Comparison of ENCODE assay signal across 8 cellular contexts in the genomic region with DNA sequence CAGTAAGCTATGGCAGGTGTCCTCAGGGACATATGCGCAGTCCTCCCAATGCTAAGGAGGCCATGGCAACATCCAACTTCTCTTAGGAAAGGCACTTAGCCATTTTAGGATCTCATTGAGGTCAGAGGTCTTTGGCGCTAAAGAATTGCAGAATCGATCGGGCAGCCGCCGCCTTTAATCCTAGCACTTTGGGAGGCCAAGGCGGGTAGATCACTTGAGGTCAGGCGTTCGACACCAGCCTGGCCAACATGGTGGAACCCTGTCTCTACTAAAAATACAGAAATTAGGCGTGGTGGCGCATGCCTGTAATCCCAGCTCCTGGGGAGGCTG. TPM values are rescaled to one million over a fixed set of nuclear protein-coding genes. Genes with fewer than 3 reads are reported as not detected.
A peak's percentile ranks its signal among the peaks of the same experiment; 100 is the strongest.
DNase-seq lines count a peak whose midpoint lies in the region; ATAC-seq, FAIRE-seq and TF ChIP-seq lines count a peak whose summit lies in the region.

No MANE protein-coding gene starts in this region.

- TF ChIP-seq POLR2A in HepG2 (IDR thresholded peaks at IDR 0.05; ENCODE audit: insufficient read depth in 1 of 2, low read depth in 2 of 2, low read length in 2 of 2) (no peak), suprapubic skin (IDR thresholded peaks at IDR 0.05) (no peak)

- no peak for TF ChIP-seq RAD21 in HepG2 (CRISPR knock-in tag; IDR thresholded peaks at IDR 0.05)

- H3K27ac ChIP-seq in HepG2 (ENCODE audit: extremely low read length, insufficient read depth, low read length) (peak overlapping the region; percentile 89), suprapubic skin (peak overlapping the region; percentile 94), small intestine (ENCODE audit: low read depth in 1 of 2, low read length in 1 of 2) (peak overlapping the region in 1 of 2 donors; percentile 86)

- H3K27me3 ChIP-seq in HepG2 (ENCODE audit: control insufficient read depth in 1 of 2, insufficient read depth in 2 of 2, low read length in 2 of 2) (no peaks in the 10 kb centered on the region; a peak in 1 of 5 replicates), suprapubic skin (no peaks in the 10 kb centered on the region), small intestine (ENCODE audit: control insufficient read depth in 2 of 2, insufficient read depth in 2 of 2, low read length in 2 of 2) (no peaks in the 10 kb centered on the region)

- no peak overlapping the region for H2AFZ ChIP-seq in HepG2 (ENCODE audit: low read length)

- no peaks in the 10 kb centered on the region for H3K9me3 Mint-ChIP-seq in activated naive CD4-positive, alpha-beta T cell treated with anti-CD3 and anti-CD28 coated beads for 36 hours
- no peaks in the 10 kb centered on the region for H3K9me3 Mint-ChIP-seq in activated naive CD8-positive, alpha-beta T cell (ENCODE audit: low read depth)

- no peak for FAIRE-seq in HepG2 (lab: Jason Lieb, UNC)
- no peak for FAIRE-seq in small intestine (lab: Jason Lieb, UNC)

- H3K4me1 ChIP-seq in HepG2 (ENCODE audit: insufficient read depth, low read length) (peaks cover 56% of the 10 kb centered on the region), suprapubic skin (peaks cover 34% of the 10 kb centered on the region), small intestine (ENCODE audit: control insufficient read depth in 2 of 2, insufficient read depth in 1 of 2, low read depth in 1 of 2, low read length in 1 of 2) (peaks cover 0 to 2% of the 10 kb centered on the region in 2 donors)

- H3K9ac ChIP-seq in HepG2 (ENCODE audit: insufficient read depth, low read depth, low read length): peak overlapping the region; percentile 82

- peaks cover 24% of the 10 kb centered on the region for H3K4me1 Mint-ChIP-seq in activated naive CD4-positive, alpha-beta T cell treated with anti-CD3 and anti-CD28 coated beads for 36 hours (ENCODE audit: low read depth)
- peaks cover 18% of the 10 kb centered on the region for H3K4me1 Mint-ChIP-seq in activated naive CD8-positive, alpha-beta T cell (ENCODE audit: low read depth)

- H3K36me3 ChIP-seq in HepG2 (replicated peaks in 1 of 2; ENCODE audit: control insufficient read depth in 1 of 2, insufficient read depth in 2 of 2, low read length in 2 of 2): peaks cover 0 to 6% of the 10 kb centered on the region in 2 experiments; a peak in 1 of 5 replicates
- no peaks in the 10 kb centered on the region for H3K36me3 ChIP-seq in suprapubic skin
- no peaks in the 10 kb centered on the region for H3K36me3 ChIP-seq in small intestine (ENCODE audit: control insufficient read depth in 2 of 2, insufficient read depth in 2 of 2, low read length in 2 of 2)

- no peak for TF ChIP-seq EP300 in HepG2 (IDR thresholded peaks at IDR 0.05; ENCODE audit: low read depth in 2 of 2, low read length in 2 of 2)
- TF ChIP-seq EP300 in HepG2 (CRISPR knock-in tag; IDR thresholded peaks at IDR 0.05; ENCODE audit: borderline replicate concordance): no peak
- no peak for TF ChIP-seq EP300 in suprapubic skin (IDR thresholded peaks at IDR 0.05)

- TF ChIP-seq CTCF in HepG2 (CRISPR knock-in tag; IDR thresholded peaks at IDR 0.05) (no peak), suprapubic skin (IDR thresholded peaks at IDR 0.05) (no peak)

- ATAC-seq in HepG2 (no peak), HG03139 (IDR thresholded peaks at IDR 0.05; ENCODE audit: unreplicated experiment) (no peak)

- peaks cover 30% of the 10 kb centered on the region for H3K79me2 ChIP-seq in HepG2 (ENCODE audit: insufficient read depth, low read length)

- DNase-seq in activated naive CD4-positive, alpha-beta T cell treated with anti-CD3 and anti-CD28 coated beads for 36 hours: no peak
- DNase-seq in activated naive CD4-positive, alpha-beta T cell treated with Interleukin-2 at 50 U/mL for 16 hours: no peak
- DNase-seq in HepG2 (ENCODE audit: low spot score) (no peak), suprapubic skin (ENCODE audit: low spot score in 2 of 2) (no peak), small intestine (no peak)
- DNase-seq in activated CD4-positive, CD25-positive, alpha-beta regulatory T cell (lab: John Stamatoyannopoulos, UW): no peak

- H3K27ac Mint-ChIP-seq in activated naive CD4-positive, alpha-beta T cell treated with anti-CD3 and anti-CD28 coated beads for 36 hours: peak overlapping the region; percentile 65
- H3K27ac Mint-ChIP-seq in activated naive CD8-positive, alpha-beta T cell: peak overlapping the region; percentile 94

- H3K9me3 ChIP-seq in HepG2 (ENCODE audit: low read length) (no peaks in the 10 kb centered on the region), suprapubic skin (no peaks in the 10 kb centered on the region), small intestine (ENCODE audit: control insufficient read depth, low read depth) (no peaks in the 10 kb centered on the region)

- H3K4me3 ChIP-seq in HepG2 (replicated peaks in 1 of 3; ENCODE audit: insufficient read depth in 1 of 3, low read depth in 2 of 3, low read length in 3 of 3) (peak overlapping the region in 2 of 3 experiments; percentile 79 to 92; a peak in 3 of 6 replicates), suprapubic skin (peak overlapping the region; percentile 68), small intestine (ENCODE audit: low read depth in 1 of 2, low read length in 2 of 2) (peak overlapping the region in 1 of 2 donors; percentile 91)

- in situ Hi-C loops in HepG2 (cut with HindIII; ENCODE audit: extremely low pct_ligation_motif_present, low pct_unique_long_range_greater_than_20kb): no loop called here

- POLR2A ChIA-PET in HepG2 (lab: Yijun Ruan, JAX): interaction anchor here (0.8 to 3.3 kb wide), 7 partner anchors 10 to 440 kb away, joined by 3 to 24 read pairs (median 3); a partner anchor contains a TSS

- CTCF ChIA-PET in activated naive CD4-positive, alpha-beta T cell treated with anti-CD3 and anti-CD28 coated beads for 36 hours (lab: Charles Lee): interaction anchor here (1.1 to 1.5 kb wide), 2 partner anchors 13 to 64 kb away, joined by 4 to 9 read pairs; a partner anchor contains a TSS
- CTCF ChIA-PET in HepG2 (lab: Yijun Ruan, JAX; ENCODE audit: low intra/inter-chr PET ratio, low total read pairs): no interaction called here

- H3K27me3 Mint-ChIP-seq in activated naive CD4-positive, alpha-beta T cell treated with anti-CD3 and anti-CD28 coated beads for 36 hours (ENCODE audit: low read depth): no peaks in the 10 kb centered on the region
- H3K27me3 Mint-ChIP-seq in activated naive CD8-positive, alpha-beta T cell: no peaks in the 10 kb centered on the region

- no TSS peak for BruUV-seq in HepG2 (replicated peaks; lab: Mats Ljungman, UMichigan)

- 97% methylated on average over 11 of the region's 11 CpGs for WGBS in HepG2 (ENCODE audit: low lambda C conversion rate)
- 95% methylated on average over 11 of the region's 11 CpGs for WGBS in suprapubic skin
- 90 to 95% (median 92%) methylated on average over 11 of the region's 11 CpGs for WGBS in small intestine, 3 donors

- H3K4me2 ChIP-seq in HepG2 (ENCODE audit: low read depth, low read length): peak overlapping the region; percentile 95

- no peaks in the 10 kb centered on the region for H4K20me1 ChIP-seq in HepG2 (ENCODE audit: insufficient read depth, low read length)

- intact Hi-C loops in activated naive CD4-positive, alpha-beta T cell treated with anti-CD3 and anti-CD28 coated beads for 36 hours (cut with micrococcal nuclease): loop anchor here (2.0 kb wide), 2 partner anchors 69 to 115 kb away; a partner anchor contains a TSS
- intact Hi-C loops in HepG2 (cut with micrococcal nuclease; ENCODE audit: unreplicated experiment): loop anchor here (2.0 kb wide), 2 partner anchors 35 to 63 kb away; no protein-coding TSS in a partner anchor

- peak overlapping the region; percentile 87 for H3K4me3 Mint-ChIP-seq in activated naive CD4-positive, alpha-beta T cell treated with anti-CD3 and anti-CD28 coated beads for 36 hours
- peak overlapping the region; percentile 93 for H3K4me3 Mint-ChIP-seq in activated naive CD8-positive, alpha-beta T cell

- no peaks in the 10 kb centered on the region for H3K36me3 Mint-ChIP-seq in activated naive CD4-positive, alpha-beta T cell treated with anti-CD3 and anti-CD28 coated beads for 36 hours (ENCODE audit: low read depth)
- no peaks in the 10 kb centered on the region for H3K36me3 Mint-ChIP-seq in activated naive CD8-positive, alpha-beta T cell

RNA-seq across cellular contexts. Expression of a gene that starts 1.2 kb away (rescaled TPM):
- 10 to 100 TPM; 51.8 to 56.3 TPM for total RNA-seq in activated naive CD4-positive, alpha-beta T cell treated with anti-CD3 and anti-CD28 coated beads for 36 hours
- total RNA-seq in HepG2 (2016; rRNA removed; fragmentation: Illumina TruSeq; extraction: Trizol): 39.6 and 65.1 TPM in 2 replicates
- total RNA-seq in HepG2 (2016; cell fraction: cytosol; rRNA removed; fragmentation: Illumina TruSeq; extraction: Trizol; ENCODE audit: low read depth): 33.8 and 46.6 TPM in 2 replicates
- 38.9 and 71.7 TPM in 2 replicates for total RNA-seq in HepG2 (2016; cell fraction: insoluble cytoplasmic fraction; rRNA removed; fragmentation: Illumina TruSeq; extraction: Trizol)
- 45.9 and 51.6 TPM in 2 replicates for total RNA-seq in HepG2 (2016; cell fraction: membrane; rRNA removed; fragmentation: Illumina TruSeq; extraction: Trizol)
- total RNA-seq in HepG2 (2016; cell fraction: nucleus; rRNA removed; fragmentation: Illumina TruSeq; extraction: Trizol): 60.6 and 61.3 TPM in 2 replicates
- 93.6 and 102 TPM in 2 replicates for polyA plus RNA-seq in HepG2 (2011; rRNA removed)
- polyA plus RNA-seq in HepG2 (2011; cell fraction: cytosol; rRNA removed): 113 and 124 TPM in 2 replicates
- polyA plus RNA-seq in HepG2 (2011; cell fraction: nucleus; rRNA removed): 70.7 and 76.1 TPM in 2 replicates
- 49.7 and 66.2 TPM in 2 replicates for polyA plus RNA-seq in HepG2 (2012)
- 34.4 and 49.9 TPM in 2 replicates for polyA plus RNA-seq in HepG2 (2016; cell fraction: cytosol; fragmentation: Illumina TruSeq; extraction: Trizol; ENCODE audit: low read depth)
- 41.0 and 42.5 TPM in 2 replicates for polyA plus RNA-seq in HepG2 (2016; cell fraction: insoluble cytoplasmic fraction; fragmentation: Illumina TruSeq; extraction: Trizol; ENCODE audit: low read depth)
- polyA plus RNA-seq in HepG2 (2016; cell fraction: membrane; fragmentation: Illumina TruSeq; extraction: Trizol; ENCODE audit: low read depth): 38.3 and 51.4 TPM in 2 replicates
- polyA plus RNA-seq in HepG2 (2016; cell fraction: nucleus; fragmentation: Illumina TruSeq; extraction: Trizol; ENCODE audit: insufficient read depth, low read depth): 96.7 and 105 TPM in 2 replicates
- polyA minus RNA-seq in HepG2 (2011; rRNA and poly(A)+ RNA removed; ENCODE audit: low replicate concordance): 40.3 and 91.1 TPM in 2 replicates
- polyA minus RNA-seq in HepG2 (2011; cell fraction: cytosol; rRNA and poly(A)+ RNA removed): 32.6 and 33.2 TPM in 2 replicates
- 25.8 and 26.1 TPM in 2 replicates for polyA minus RNA-seq in HepG2 (2011; cell fraction: nucleus; rRNA and poly(A)+ RNA removed)
- 100 to 1,000 TPM in 1 of 4 donors, 10 to 100 TPM in 3; 46.5 to 111 (median 66.2) TPM for total RNA-seq in suprapubic skin
- 10 to 100 TPM; 13.6 to 67.1 (median 17.0) TPM for polyA plus RNA-seq in small intestine

RNA-seq across cellular contexts. Expression of a gene that starts 13.8 kb away (rescaled TPM):
- 10 to 100 TPM; 34.6 to 36.6 TPM for total RNA-seq in activated naive CD4-positive, alpha-beta T cell treated with anti-CD3 and anti-CD28 coated beads for 36 hours
- total RNA-seq in HepG2 (2016; rRNA removed; fragmentation: Illumina TruSeq; extraction: Trizol) (25.7 and 25.9 TPM in 2 replicates), suprapubic skin (100 to 1,000 TPM in 2 of 4 donors, 10 to 100 TPM in 2; 45.4 to 107 (median 76.8) TPM)
- total RNA-seq in HepG2 (2016; cell fraction: cytosol; rRNA removed; fragmentation: Illumina TruSeq; extraction: Trizol; ENCODE audit: low read depth): 22.1 and 25.6 TPM in 2 replicates
- total RNA-seq in HepG2 (2016; cell fraction: insoluble cytoplasmic fraction; rRNA removed; fragmentation: Illumina TruSeq; extraction: Trizol): 21.5 and 27.6 TPM in 2 replicates
- 26.2 and 26.6 TPM in 2 replicates for total RNA-seq in HepG2 (2016; cell fraction: membrane; rRNA removed; fragmentation: Illumina TruSeq; extraction: Trizol)
- total RNA-seq in HepG2 (2016; cell fraction: nucleus; rRNA removed; fragmentation: Illumina TruSeq; extraction: Trizol): 26.6 and 31.5 TPM in 2 replicates
- polyA plus RNA-seq in HepG2 (2011; rRNA removed) (74.5 and 75.7 TPM in 2 replicates), small intestine (10 to 100 TPM; 30.5 to 47.2 (median 42.7) TPM)
- polyA plus RNA-seq in HepG2 (2011; cell fraction: cytosol; rRNA removed): 39.6 and 44.6 TPM in 2 replicates
- 182 and 223 TPM in 2 replicates for polyA plus RNA-seq in HepG2 (2011; cell fraction: nucleus; rRNA removed)
- 56.1 and 60.7 TPM in 2 replicates for polyA plus RNA-seq in HepG2 (2012)
- 7.3 and 8.2 TPM in 2 replicates for polyA plus RNA-seq in HepG2 (2016; cell fraction: cytosol; fragmentation: Illumina TruSeq; extraction: Trizol; ENCODE audit: low read depth)
- polyA plus RNA-seq in HepG2 (2016; cell fraction: insoluble cytoplasmic fraction; fragmentation: Illumina TruSeq; extraction: Trizol; ENCODE audit: low read depth): 31.3 and 36.3 TPM in 2 replicates
- polyA plus RNA-seq in HepG2 (2016; cell fraction: membrane; fragmentation: Illumina TruSeq; extraction: Trizol; ENCODE audit: low read depth): 16.2 and 21.0 TPM in 2 replicates
- polyA plus RNA-seq in HepG2 (2016; cell fraction: nucleus; fragmentation: Illumina TruSeq; extraction: Trizol; ENCODE audit: insufficient read depth, low read depth): 75.2 and 92.2 TPM in 2 replicates
- polyA minus RNA-seq in HepG2 (2011; rRNA and poly(A)+ RNA removed; ENCODE audit: low replicate concordance): 90.1 and 145 TPM in 2 replicates
- 78.0 and 102 TPM in 2 replicates for polyA minus RNA-seq in HepG2 (2011; cell fraction: cytosol; rRNA and poly(A)+ RNA removed)
- polyA minus RNA-seq in HepG2 (2011; cell fraction: nucleus; rRNA and poly(A)+ RNA removed): 65.8 and 74.2 TPM in 2 replicates
